ENCODE assay signal across 8 cellular contexts in the genomic region with DNA sequence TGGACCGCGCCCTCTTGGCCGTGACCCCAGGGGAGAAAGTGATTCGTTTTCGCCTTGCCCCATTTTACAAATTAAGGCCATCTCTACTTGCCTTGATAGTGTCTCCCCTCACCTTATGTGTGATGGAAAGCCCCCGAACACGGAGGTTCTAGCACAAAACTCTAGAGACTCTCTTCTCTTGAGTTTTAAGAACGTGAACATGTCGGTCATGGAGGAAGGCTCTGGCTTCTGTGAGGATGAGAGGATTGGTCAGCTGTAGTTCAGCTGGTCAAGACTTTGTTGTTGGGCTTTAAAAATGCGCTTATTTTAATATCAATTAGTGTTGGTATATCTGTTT. TPM values are rescaled to one million over a fixed set of nuclear protein-coding genes. Genes with fewer than 3 reads are reported as not detected.
A peak's percentile ranks its signal among the peaks of the same experiment; 100 is the strongest.
DNase-seq lines count a peak whose midpoint lies in the region; ATAC-seq and TF ChIP-seq lines count a peak whose summit lies in the region.

No MANE protein-coding gene starts in this region.

- peak overlapping the region; percentile 94 for H3K4me2 ChIP-seq in smooth muscle cell

- peak overlapping the region; percentile 87 for H2AFZ ChIP-seq in smooth muscle cell (ENCODE audit: low read depth)

- peak overlapping the region; percentile 82 for H3K4me3 ChIP-seq in iPS DF 6.9 (ENCODE audit: low read length)
- H3K4me3 ChIP-seq in smooth muscle cell, result peak overlapping the region; percentile 83

- peaks cover 41% of the 10 kb centered on the region for H4K20me1 ChIP-seq in smooth muscle cell (ENCODE audit: low read depth)

- ATAC-seq in HG03045 (IDR thresholded peaks at IDR 0.05; ENCODE audit: unreplicated experiment), result peak; percentile 8
- ATAC-seq in activated T-helper 17 cell treated with anti-CD3 and anti-CD28 coated beads, Interleukin-2, amount 50 U/mL, for 72 hours (replicated peaks), result peak; percentile 22

- H3K9me3 ChIP-seq in iPS DF 6.9 (ENCODE audit: control insufficient read depth, insufficient read depth, low read length) (no peaks in the 10 kb centered on the region), smooth muscle cell (replicated peaks; ENCODE audit: low read depth) (no peaks in the 10 kb centered on the region)

- no peak for TF ChIP-seq CTCF in smooth muscle cell (IDR thresholded peaks at IDR 0.05; ENCODE audit: borderline replicate concordance, insufficient read depth, poor library complexity, severe bottlenecking)

- WGBS in iPS DF 6.9 (ENCODE audit: insufficient coverage, insufficient read length), result no CpG with 5 or more reads among the region's 10 CpGs
- 0% methylated on average over 10 of the region's 10 CpGs for WGBS in smooth muscle cell (ENCODE audit: low lambda C conversion rate)

- peaks cover 34% of the 10 kb centered on the region for H3K36me3 Mint-ChIP-seq in activated T-helper 17 cell treated with anti-CD3 and anti-CD28 coated beads, Interleukin-2, amount 50 U/mL, for 72 hours (ENCODE audit: low read depth)

- H3K4me3 Mint-ChIP-seq in activated T-helper 17 cell treated with anti-CD3 and anti-CD28 coated beads, Interleukin-2, amount 50 U/mL, for 72 hours, result peak overlapping the region; percentile 81

- H3K27ac Mint-ChIP-seq in activated T-helper 17 cell treated with anti-CD3 and anti-CD28 coated beads, Interleukin-2, amount 50 U/mL, for 72 hours, result peak overlapping the region; percentile 84

- no peaks in the 10 kb centered on the region for H3K36me3 ChIP-seq in iPS DF 6.9 (ENCODE audit: control insufficient read depth, insufficient read depth, low read length)
- H3K36me3 ChIP-seq in smooth muscle cell (ENCODE audit: low read depth), result peaks cover 7% of the 10 kb centered on the region

- peaks cover 52% of the 10 kb centered on the region for H3K79me2 ChIP-seq in smooth muscle cell (ENCODE audit: low read depth)

- no peaks in the 10 kb centered on the region for H3K27me3 Mint-ChIP-seq in activated T-helper 17 cell treated with anti-CD3 and anti-CD28 coated beads, Interleukin-2, amount 50 U/mL, for 72 hours

- DNase-seq in NCI-H1092 treated with DMSO at 0.1 percent for 48 hours (lab: John Stamatoyannopoulos, UW), result peak; percentile 21
- no peak for DNase-seq in NCI-H1092 (lab: John Stamatoyannopoulos, UW)
- no peak for DNase-seq in iPS DF 6.9 (ENCODE audit: low read depth, low spot score)
- DNase-seq in smooth muscle cell (lab: John Stamatoyannopoulos, UW; ENCODE audit: unreplicated experiment), result no peak
- DNase-seq in kidney tubule cell (ENCODE audit: low spot score), result no peak
- no peak for DNase-seq in UCSD-AML1 (lab: John Stamatoyannopoulos, UW; ENCODE audit: unreplicated experiment)

- H3K9ac ChIP-seq in smooth muscle cell (ENCODE audit: low read depth), result peak overlapping the region; percentile 92

- H3K27ac ChIP-seq in iPS DF 6.9 (ENCODE audit: low read length) (no peak overlapping the region), smooth muscle cell (ENCODE audit: low read depth) (peak overlapping the region; percentile 87)

- no peaks in the 10 kb centered on the region for H3F3A ChIP-seq in smooth muscle cell (ENCODE audit: low read depth)

- H3K9me3 Mint-ChIP-seq in activated T-helper 17 cell treated with anti-CD3 and anti-CD28 coated beads, Interleukin-2, amount 50 U/mL, for 72 hours, result no peaks in the 10 kb centered on the region

- H3K4me1 Mint-ChIP-seq in activated T-helper 17 cell treated with anti-CD3 and anti-CD28 coated beads, Interleukin-2, amount 50 U/mL, for 72 hours, result peaks cover 8% of the 10 kb centered on the region

- H3K27me3 ChIP-seq in iPS DF 6.9 (ENCODE audit: control insufficient read depth, insufficient read depth, low read length), result no peaks in the 10 kb centered on the region
- H3K27me3 ChIP-seq in smooth muscle cell (ENCODE audit: low read depth), result no peaks in the 10 kb centered on the region

- H3K4me1 ChIP-seq in iPS DF 6.9 (ENCODE audit: control insufficient read depth, insufficient read depth, low read length), result no peaks in the 10 kb centered on the region
- peaks cover 8% of the 10 kb centered on the region for H3K4me1 ChIP-seq in smooth muscle cell (ENCODE audit: low read depth)

RNA-seq across cellular contexts. Expression of a gene that starts 0.8 kb away (rescaled TPM):
- total RNA-seq in activated T-helper 17 cell treated with anti-CD3 and anti-CD28 coated beads, Interleukin-2, amount 50 U/mL, for 72 hours, result 10 to 100 TPM; 30.0 to 46.6 TPM
- total RNA-seq in smooth muscle cell, result 205 and 236 TPM in 2 replicates
- 66.1 and 75.4 TPM in 2 replicates for polyA plus RNA-seq in smooth muscle cell
